Comparison of ENCODE assay signal across 16 cellular contexts in the genomic region with DNA sequence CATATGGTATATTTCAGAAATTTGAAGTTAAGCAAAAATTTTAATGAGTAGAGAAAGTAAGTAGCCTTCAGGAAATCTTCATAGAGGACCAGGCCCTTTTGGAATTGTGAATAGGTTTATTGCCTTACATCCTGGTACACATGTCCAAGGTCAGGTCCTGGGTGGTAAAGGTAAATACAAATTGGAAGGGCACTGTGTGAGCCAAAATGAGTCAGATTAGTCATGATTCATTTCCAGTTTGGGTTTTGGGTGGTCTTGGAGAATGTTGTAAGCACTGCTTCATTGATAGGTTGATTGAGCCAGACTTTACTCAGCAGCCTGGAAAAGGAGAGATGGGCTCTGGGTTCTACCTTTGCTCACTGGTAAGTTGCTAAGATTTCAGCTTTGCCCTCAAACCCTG.
DNase-seq lines count a peak whose midpoint lies in the region; ATAC-seq lines count a peak whose summit lies in the region.
"Had no signal": no experiment of that assay in that cellular context is flagged by ENCODE, and none has a peak within 500 bp of the region (broad histone marks: within the 10 kb centered on the region; RNA-seq: fewer than 3 reads in every experiment).

No MANE protein-coding gene starts in this region.

- H3K4me1 ChIP-seq in BLaER1 treated with 17β-estradiol and CSF1 and Interleukin-3, amounts not matched to agents 10 nM and 100 nM, result peaks cover 56 to 76% (median 62%) of the 10 kb centered on the region in 10 experiments

- H3K9me3 Mint-ChIP-seq in activated naive CD8-positive, alpha-beta T cell treated with anti-CD3 and anti-CD28 coated beads, Interleukin-2, amount 50 U/mL, for 24 hours, result no peaks in the 10 kb centered on the region
- H3K9me3 Mint-ChIP-seq in naive thymus-derived CD8-positive, alpha-beta T cell, result no peaks in the 10 kb centered on the region
- no peaks in the 10 kb centered on the region for H3K9me3 Mint-ChIP-seq in stimulated activated memory B cell treated with anti-CD40 and anti-IgM and Interleukin-4, amounts not matched to agents 10 μg/mL and 1 μg/mL and 100 μg/mL, for 72 hours
- H3K9me3 Mint-ChIP-seq: H9 had no signal

- H3K4me3 ChIP-seq in BLaER1 treated with 17β-estradiol and CSF1 and Interleukin-3, amounts not matched to agents 10 nM and 100 nM, result peak overlapping the region in 1 of 10 experiments; percentile 9; a peak in 1 of 20 replicates
- H3K4me3 ChIP-seq: Peyer's patch had no signal

- H3K36me3 ChIP-seq in BLaER1 treated with 17β-estradiol and CSF1 and Interleukin-3, amounts not matched to agents 10 nM and 100 nM, result peaks cover 68 to 100% (median 83%) of the 10 kb centered on the region in 11 experiments

- H3K9ac ChIP-seq in BLaER1 treated with 17β-estradiol and CSF1 and Interleukin-3, amounts not matched to agents 10 nM and 100 nM, result no peak overlapping the region

- H4K20me1 ChIP-seq in BLaER1 treated with 17β-estradiol and CSF1 and Interleukin-3, amounts not matched to agents 10 nM and 100 nM, result peaks cover 93 to 100% (median 100%) of the 10 kb centered on the region in 11 experiments

- no peak overlapping the region for H3K4me3 Mint-ChIP-seq in activated naive CD8-positive, alpha-beta T cell treated with anti-CD3 and anti-CD28 coated beads, Interleukin-2, amount 50 U/mL, for 24 hours
- H3K4me3 Mint-ChIP-seq in naive thymus-derived CD8-positive, alpha-beta T cell, result no peak overlapping the region
- no peak overlapping the region for H3K4me3 Mint-ChIP-seq in stimulated activated memory B cell treated with anti-CD40 and anti-IgM and Interleukin-4, amounts not matched to agents 10 μg/mL and 1 μg/mL and 100 μg/mL, for 72 hours
- H3K4me3 Mint-ChIP-seq: H9 had no signal

- peak; percentile 56 for ATAC-seq in activated naive CD8-positive, alpha-beta T cell treated with anti-CD3 and anti-CD28 coated beads, Interleukin-2, amount 50 U/mL, for 24 hours
- no peak for ATAC-seq in naive thymus-derived CD8-positive, alpha-beta T cell
- no peak for ATAC-seq in stimulated activated memory B cell treated with anti-CD40 and anti-IgM and Interleukin-4, amounts not matched to agents 10 μg/mL and 1 μg/mL and 100 μg/mL, for 72 hours

- no peaks in the 10 kb centered on the region for H3K9me3 ChIP-seq in BLaER1 treated with 17β-estradiol and CSF1 and Interleukin-3, amounts not matched to agents 10 nM and 100 nM (replicated peaks in 1 of 11)
- H3K9me3 ChIP-seq: Peyer's patch had no signal

- DNase-seq in ELR (ENCODE audit: low read depth), result peak; percentile 40
- no peak for DNase-seq in activated naive CD8-positive, alpha-beta T cell treated with anti-CD3 and anti-CD28 coated beads, Interleukin-2, amount 50 U/mL, for 24 hours
- no peak for DNase-seq in naive thymus-derived CD8-positive, alpha-beta T cell
- DNase-seq in NCI-H2107 (lab: John Stamatoyannopoulos, UW), result no peak
- no peak for DNase-seq in DMS 273 (lab: John Stamatoyannopoulos, UW; ENCODE audit: unreplicated experiment)
- DNase-seq in NK-92 (lab: John Stamatoyannopoulos, UW; ENCODE audit: unreplicated experiment), result no peak
- DNase-seq: activated CD8-positive, alpha-beta memory T cell treated with anti-CD3 and anti-CD28 coated beads, Interleukin-2, amount 50 U/mL, for 48 hours; C1 segment of cervical spinal cord; DND-41; H9; NCI-H748 treated with DMSO at 0.1 percent for 48 hours; Peyer's patch; retina; WERI-Rb-1 had no signal

- H3K4me1 Mint-ChIP-seq in activated naive CD8-positive, alpha-beta T cell treated with anti-CD3 and anti-CD28 coated beads, Interleukin-2, amount 50 U/mL, for 24 hours, result peaks cover 95% of the 10 kb centered on the region
- H3K4me1 Mint-ChIP-seq in naive thymus-derived CD8-positive, alpha-beta T cell, result peaks cover 31 to 89% (median 72%) of the 10 kb centered on the region in 4 donors
- H3K4me1 Mint-ChIP-seq in stimulated activated memory B cell treated with anti-CD40 and anti-IgM and Interleukin-4, amounts not matched to agents 10 μg/mL and 1 μg/mL and 100 μg/mL, for 72 hours, result peaks cover 78% of the 10 kb centered on the region

- peak overlapping the region in 9 of 11 experiments; percentile 56 to 88 (median 79); a peak in 17 of 22 replicates for H3K4me2 ChIP-seq in BLaER1 treated with 17β-estradiol and CSF1 and Interleukin-3, amounts not matched to agents 10 nM and 100 nM

- no peaks in the 10 kb centered on the region for H3K27me3 Mint-ChIP-seq in activated naive CD8-positive, alpha-beta T cell treated with anti-CD3 and anti-CD28 coated beads, Interleukin-2, amount 50 U/mL, for 24 hours
- no peaks in the 10 kb centered on the region for H3K27me3 Mint-ChIP-seq in naive thymus-derived CD8-positive, alpha-beta T cell
- no peaks in the 10 kb centered on the region for H3K27me3 Mint-ChIP-seq in stimulated activated memory B cell treated with anti-CD40 and anti-IgM and Interleukin-4, amounts not matched to agents 10 μg/mL and 1 μg/mL and 100 μg/mL, for 72 hours

- no peaks in the 10 kb centered on the region for H3K27me3 ChIP-seq in BLaER1 treated with 17β-estradiol and CSF1 and Interleukin-3, amounts not matched to agents 10 nM and 100 nM
- H3K27me3 ChIP-seq: Peyer's patch had no signal

- peaks cover 75% of the 10 kb centered on the region for H3K36me3 Mint-ChIP-seq in activated naive CD8-positive, alpha-beta T cell treated with anti-CD3 and anti-CD28 coated beads, Interleukin-2, amount 50 U/mL, for 24 hours (ENCODE audit: low read depth)
- peaks cover 0 to 68% (median 10%) of the 10 kb centered on the region in 3 donors for H3K36me3 Mint-ChIP-seq in naive thymus-derived CD8-positive, alpha-beta T cell
- peaks cover 51% of the 10 kb centered on the region for H3K36me3 Mint-ChIP-seq in stimulated activated memory B cell treated with anti-CD40 and anti-IgM and Interleukin-4, amounts not matched to agents 10 μg/mL and 1 μg/mL and 100 μg/mL, for 72 hours

- POLR2A ChIA-PET in naive thymus-derived CD8-positive, alpha-beta T cell (lab: Charles Lee), result interaction anchor here (1.4 kb wide), 1 partner anchor 11 kb away, joined by 4 read pairs; no protein-coding TSS in a partner anchor

- peak overlapping the region in 3 of 11 experiments; percentile 12 to 39 (median 12); a peak in 4 of 22 replicates for H3K27ac ChIP-seq in BLaER1 treated with 17β-estradiol and CSF1 and Interleukin-3, amounts not matched to agents 10 nM and 100 nM
- H3K27ac ChIP-seq: Peyer's patch, WERI-Rb-1 had no signal

- H3K27ac Mint-ChIP-seq in activated naive CD8-positive, alpha-beta T cell treated with anti-CD3 and anti-CD28 coated beads, Interleukin-2, amount 50 U/mL, for 24 hours, result peak overlapping the region; percentile 75
- H3K27ac Mint-ChIP-seq in naive thymus-derived CD8-positive, alpha-beta T cell, result peak overlapping the region in 9 of 10 donors; percentile 9 to 79 (median 66)
- no peak overlapping the region for H3K27ac Mint-ChIP-seq in stimulated activated memory B cell treated with anti-CD40 and anti-IgM and Interleukin-4, amounts not matched to agents 10 μg/mL and 1 μg/mL and 100 μg/mL, for 72 hours
